Comparison of ENCODE assay signal across 32 cellular contexts in the genomic region with DNA sequence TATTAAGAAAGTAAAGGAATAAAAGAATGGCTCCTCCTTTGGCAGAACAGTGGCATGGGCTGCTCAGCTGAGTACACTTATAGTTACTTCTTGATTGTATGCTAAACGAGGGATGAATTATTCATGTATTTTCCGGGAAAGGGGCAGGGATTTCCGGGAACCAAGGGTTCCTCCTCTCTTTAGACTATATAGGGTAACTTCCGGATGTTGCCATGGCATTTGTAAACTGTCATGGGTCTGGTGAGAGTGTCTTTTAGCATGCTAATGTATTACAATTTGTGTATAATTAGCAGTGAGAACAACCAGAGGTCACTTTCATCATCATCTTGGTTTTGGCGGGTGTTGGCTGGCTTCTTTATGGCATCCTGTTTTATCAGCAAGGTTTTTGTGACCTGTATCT. TPM values are rescaled to one million over a fixed set of nuclear protein-coding genes. Genes with fewer than 3 reads are reported as not detected.
"Had no signal": no experiment of that assay in that cellular context is flagged by ENCODE, and none has a peak within 500 bp of the region (broad histone marks: within the 10 kb centered on the region; RNA-seq: fewer than 3 reads in every experiment).

No MANE protein-coding gene starts in this region.

- H3K4me1 Mint-ChIP-seq: activated CD4-positive, alpha-beta T cell treated with anti-CD3 and anti-CD28 coated beads for 36 hours; activated CD4-positive, alpha-beta T cell treated with anti-CD3 and anti-CD28 coated beads, Interleukin-2, amount 10 ng/mL, durations not matched to agents 7 days and 5 days; WTC11 had no signal

- DNase-seq: activated CD4-positive, alpha-beta T cell treated with anti-CD3 and anti-CD28 coated beads for 36 hours; activated CD4-positive, alpha-beta T cell treated with anti-CD3 and anti-CD28 coated beads, Interleukin-2, amount 10 ng/mL, durations not matched to agents 7 days and 5 days; activated CD4-positive, alpha-beta T cell treated with anti-CD3 and anti-CD28 coated beads, Interleukin-2, amount 50 U/mL, for 48 hours; activated CD8-positive, alpha-beta T cell treated with anti-CD3 and anti-CD28 coated beads, Interleukin-2, amount 10 ng/mL, durations not matched to agents 7 days and 5 days; activated gamma-delta T cell treated with Interleukin-2 at 50 U/mL for 16 hours; activated naive CD4-positive, alpha-beta T cell treated with anti-CD3 and anti-CD28 coated beads for 36 hours; activated T-cell treated with anti-CD3 and anti-CD28 coated beads, Interleukin-2, amount 50 U/mL, for 24 hours; adrenal gland; body of pancreas; Karpas-422; KBM-7; NCI-H1105; NCI-H1417 treated with DMSO at 0.1 percent for 48 hours; NCI-H1694; NCI-H1930; NCI-H2081 treated with DMSO at 0.1 percent for 48 hours; NCI-H226; NCI-H446 treated with DMSO at 0.1 percent for 48 hours; NCI-H524; NCI-H69; NCI-H82; NK-92 treated with Interleukin-12 subunit alpha and Interleukin-12 subunit beta, amount 100 ng/mL, for 24 hours; PC-9; SIG-M5; T1000 had no signal

- H3K4me3 Mint-ChIP-seq: activated CD4-positive, alpha-beta T cell treated with anti-CD3 and anti-CD28 coated beads for 36 hours; activated CD4-positive, alpha-beta T cell treated with anti-CD3 and anti-CD28 coated beads, Interleukin-2, amount 10 ng/mL, durations not matched to agents 7 days and 5 days; activated CD8-positive, alpha-beta T cell treated with anti-CD3 and anti-CD28 coated beads, Interleukin-2, amount 10 ng/mL, durations not matched to agents 7 days and 5 days; activated naive CD4-positive, alpha-beta T cell treated with anti-CD3 and anti-CD28 coated beads for 36 hours; activated T-cell treated with anti-CD3 and anti-CD28 coated beads, Interleukin-2, amount 50 U/mL, for 24 hours; activated T-helper 1 cell treated with anti-CD3 and anti-CD28 coated beads, Interleukin-12 subunit alpha, Interleukin-12 subunit beta, Interleukin-2, Interleukin-4 antibody, amounts not matched to agents 30 ng/mL and 10 ng/mL and 1 ng/mL, durations not matched to agents 14 hours and 24 hours and 36 hours; WTC11 had no signal

- H3K9me3 Mint-ChIP-seq: activated naive CD4-positive, alpha-beta T cell treated with anti-CD3 and anti-CD28 coated beads, Interleukin-2, amount 50 U/mL, for 72 hours; activated T-cell treated with anti-CD3 and anti-CD28 coated beads, Interleukin-2, amount 50 U/mL, for 24 hours had no signal

- H3K4me2 ChIP-seq: PC-9 had no signal

- H3K27ac ChIP-seq: adrenal gland, body of pancreas, breast epithelium, PC-9, RWPE1 had no signal

- H3K27me3 ChIP-seq: adrenal gland, body of pancreas, breast epithelium had no signal

- H3K4me1 ChIP-seq: adrenal gland, body of pancreas, breast epithelium had no signal

- H3K4me3 ChIP-seq: adrenal gland, body of pancreas, breast epithelium, PC-9 had no signal

- H3K36me3 ChIP-seq: adrenal gland, breast epithelium had no signal

- H3K36me3 Mint-ChIP-seq: activated naive CD4-positive, alpha-beta T cell treated with anti-CD3 and anti-CD28 coated beads, Interleukin-2, amount 50 U/mL, for 72 hours had no signal

- ATAC-seq: activated CD4-positive, alpha-beta T cell treated with anti-CD3 and anti-CD28 coated beads for 36 hours; activated CD4-positive, CD25-positive, alpha-beta regulatory T cell treated with anti-CD3 and anti-CD28 coated beads, Interleukin-2, amount 50 U/mL, for 24 hours; activated CD8-positive, alpha-beta T cell treated with anti-CD3 and anti-CD28 coated beads, Interleukin-2, amount 10 ng/mL, durations not matched to agents 7 days and 5 days; activated naive CD4-positive, alpha-beta T cell treated with anti-CD3 and anti-CD28 coated beads, Interleukin-2, amount 50 U/mL, for 72 hours; body of pancreas; Right ventricle myocardium inferior; WTC11 had no signal

- H2AFZ ChIP-seq: PC-9 had no signal

- H3K9me3 ChIP-seq: adrenal gland, body of pancreas, breast epithelium had no signal

- H3K27me3 Mint-ChIP-seq: activated CD4-positive, alpha-beta T cell treated with anti-CD3 and anti-CD28 coated beads for 36 hours had no signal

RNA-seq across cellular contexts. Expression of a gene that starts 58.1 kb away (rescaled TPM):
- total RNA-seq: body of pancreas had no signal
